In the genomic region with DNA sequence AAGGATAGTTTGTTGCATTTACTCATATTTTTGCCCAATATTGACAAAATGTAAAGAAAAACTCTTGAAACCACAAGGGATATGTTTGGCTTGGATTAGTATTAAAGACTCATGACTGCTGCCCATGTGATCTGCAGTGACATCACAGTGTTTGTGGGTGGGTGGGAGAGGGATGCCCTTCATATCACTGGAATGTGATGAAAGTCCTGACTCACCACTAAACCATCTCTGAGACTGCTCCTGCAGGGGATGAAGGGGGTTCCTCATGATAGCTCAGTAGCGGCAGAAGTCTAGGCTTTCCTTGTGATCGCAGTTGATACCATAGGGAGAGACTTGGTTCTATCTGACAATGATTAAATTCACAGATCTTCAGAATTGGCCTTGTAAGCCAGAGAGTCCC, we compare ENCODE assay signal across 1 cellular context.
TF ChIP-seq lines count a peak whose summit lies in the region.

No MANE protein-coding gene starts in this region.

TF ChIP-seq in GM23338, 12 proteins besides CTCF, POLR2A, EP300 and RAD21 (continued from another document):
- TF ChIP-seq ZNF462 (CRISPR knock-in tag; IDR thresholded peaks at IDR 0.05) (no peak), ZNF331 (CRISPR knock-in tag; IDR thresholded peaks at IDR 0.05; ENCODE audit: low read depth) (no peak), POLR2AphosphoS5 (IDR thresholded peaks at IDR 0.05; ENCODE audit: low read depth) (no peak), EZH2phosphoT487 (IDR thresholded peaks at IDR 0.05; ENCODE audit: unreplicated experiment) (no peak), EZH2 (IDR thresholded peaks at IDR 0.05; ENCODE audit: low read depth, unreplicated experiment) (no peak), ETS1 (IDR thresholded peaks at IDR 0.05) (no peak), JUNB (IDR thresholded peaks at IDR 0.05; ENCODE audit: unreplicated experiment) (no peak), ZNF114 (CRISPR knock-in tag; IDR thresholded peaks at IDR 0.05) (no peak), REST (IDR thresholded peaks at IDR 0.05; ENCODE audit: unreplicated experiment) (no peak)
